5 cellular contexts compared by ENCODE assay signal in genomic region chr6:57347597-57347996, GRCh38. TPM values are rescaled to one million over a fixed set of nuclear protein-coding genes. Genes with fewer than 3 reads are reported as not detected.
DNase-seq lines count a peak whose midpoint lies in the region; ATAC-seq and TF ChIP-seq lines count a peak whose summit lies in the region.
"Not testable (repeated sequence)": the region's sequence is repeated elsewhere in the genome, so short reads cannot be mapped to it uniquely, and the experiment has no call there.

No MANE protein-coding gene starts in this region.

- not testable (repeated sequence) for H3K27me3 ChIP-seq in IMR-90 (ENCODE audit: control insufficient read depth, insufficient read depth, low read length); MM.1S (replicated peaks; ENCODE audit: insufficient read depth, low read length); RWPE2 (ENCODE audit: insufficient read depth, poor library complexity, severe bottlenecking); esophagus squamous epithelium

- H3K9ac ChIP-seq in IMR-90 (ENCODE audit: low read depth, low read length); MM.1S (ENCODE audit: low read length): not testable (repeated sequence)

- H3K23ac ChIP-seq in IMR-90 (ENCODE audit: low read depth, low read length) = not testable (repeated sequence)

- POLR2A ChIA-PET in IMR-90 (lab: Charles Lee; ENCODE audit: unreplicated experiment) = not testable (repeated sequence)

- H3K27ac ChIP-seq in IMR-90 (ENCODE audit: insufficient read depth, low read length) = peak overlapping the region; percentile 49; the same call in 1 of the 2 replicates
- peak overlapping the region; percentile 23; the same call in 1 of the 2 replicates for H3K27ac ChIP-seq in MM.1S (ENCODE audit: low read length)
- not testable (repeated sequence) for H3K27ac ChIP-seq in RWPE2 (ENCODE audit: poor library complexity, severe bottlenecking)
- H3K27ac ChIP-seq in esophagus squamous epithelium = peak overlapping the region in 3 of 4 donors; percentile 24 to 45 (median 39)

- H3K4me2 ChIP-seq in IMR-90 (ENCODE audit: low read depth, low read length); MM.1S (ENCODE audit: low read depth, low read length): not testable (repeated sequence)

- H4K91ac ChIP-seq in IMR-90 (ENCODE audit: insufficient read depth, low read depth, low read length) = not testable (repeated sequence)

- H3F3A ChIP-seq in MM.1S (ENCODE audit: insufficient read depth, low read length) = not testable (repeated sequence)

- H2AFZ ChIP-seq in IMR-90 (replicated peaks; ENCODE audit: low read length, poor library complexity); MM.1S (ENCODE audit: low read length): not testable (repeated sequence)

- CTCF ChIA-PET in IMR-90 (lab: Yijun Ruan, JAX) = not testable (repeated sequence)

- H3K4ac ChIP-seq in IMR-90 (ENCODE audit: low read depth, low read length) = not testable (repeated sequence)

- H3K18ac ChIP-seq in IMR-90 (ENCODE audit: low read depth, low read length) = not testable (repeated sequence)

- H3K9me1 ChIP-seq in IMR-90 (ENCODE audit: insufficient read depth, low read length) = not testable (repeated sequence)

- H2AK5ac ChIP-seq in IMR-90 (ENCODE audit: low read depth, low read length) = not testable (repeated sequence)

- not testable (repeated sequence) for H3K9me3 ChIP-seq in IMR-90 (ENCODE audit: control insufficient read depth, insufficient read depth, low read length); MM.1S (replicated peaks; ENCODE audit: insufficient read depth, low read length); RWPE2 (ENCODE audit: severe bottlenecking); esophagus squamous epithelium

- BruUV-seq in IMR-90 (replicated peaks; lab: Mats Ljungman, UMichigan) = not testable (repeated sequence)

- not testable (repeated sequence) for H4K20me1 ChIP-seq in IMR-90 (ENCODE audit: insufficient read depth, low read length); MM.1S (ENCODE audit: insufficient read depth, low read length)

- not testable (repeated sequence) for TF ChIP-seq RAD21 in IMR-90 (IDR thresholded peaks at IDR 0.05; ENCODE audit: low read length)

- TF ChIP-seq POLR2A in IMR-90 (IDR thresholded peaks at IDR 0.05; ENCODE audit: low read depth, low read length); esophagus squamous epithelium (IDR thresholded peaks at IDR 0.05): not testable (repeated sequence)

- ATAC-seq in IMR-90 (ENCODE audit: low read depth) = not testable (repeated sequence)
- ATAC-seq in RWPE2 (ENCODE audit: low read depth) = 0 out of 3 replicates have a peak, but pooled peaks have one; percentile 29

- not testable (repeated sequence) for TF ChIP-seq CTCF in IMR-90 (conservative IDR thresholded peaks at IDR 0.05; ENCODE audit: low read depth, low read length); MM.1S (IDR thresholded peaks at IDR 0.05; ENCODE audit: low read length); RWPE2 (IDR thresholded peaks at IDR 0.05; ENCODE audit: poor library complexity, severe bottlenecking); epithelial cell of esophagus (IDR thresholded peaks at IDR 0.05; ENCODE audit: insufficient read depth, low read depth, low read length, missing control alignments); esophagus squamous epithelium (IDR thresholded peaks at IDR 0.05)

- not testable (repeated sequence) for H3K4me1 ChIP-seq in IMR-90 (ENCODE audit: control insufficient read depth, insufficient read depth, low read length); MM.1S (ENCODE audit: low read length); RWPE2 (ENCODE audit: insufficient read depth, poor library complexity, severe bottlenecking); esophagus squamous epithelium

- not testable (repeated sequence) for H2AK9ac ChIP-seq in IMR-90 (replicated peaks; ENCODE audit: low read depth, low read length, poor library complexity)

- not testable (repeated sequence) for H4K5ac ChIP-seq in IMR-90 (ENCODE audit: low read depth, low read length)

- not testable (repeated sequence) for H2BK20ac ChIP-seq in IMR-90 (ENCODE audit: low read depth, low read length)

- H3K79me2 ChIP-seq in MM.1S (ENCODE audit: low read length) = not testable (repeated sequence)

- DNase-seq in IMR-90 = peak; percentile 15
- DNase-seq in MM.1S; RWPE2 (ENCODE audit: low spot score); esophagus squamous epithelium (lab: John Stamatoyannopoulos, UW): not testable (repeated sequence)
- DNase-seq in epithelial cell of esophagus (ENCODE audit: low read depth) = peak; percentile 64

- dilution Hi-C loops in IMR-90 (cut with HindIII; ENCODE audit: low sequenced_read_pairs, unreplicated experiment) = not testable (repeated sequence)

- H3K79me1 ChIP-seq in IMR-90 (ENCODE audit: low read depth in 1 of 2, low read length in 2 of 2) = peaks cover 5 to 11% of the 10 kb centered on the region in 2 experiments; a peak in 3 of 4 replicates

- not testable (repeated sequence) for H2BK5ac ChIP-seq in IMR-90 (ENCODE audit: low read depth, low read length, poor library complexity, severe bottlenecking)

- H2BK120ac ChIP-seq in IMR-90 (ENCODE audit: low read depth, low read length) = not testable (repeated sequence)

- H2BK15ac ChIP-seq in IMR-90 (ENCODE audit: low read depth, low read length) = not testable (repeated sequence)

- H3K36me3 ChIP-seq in IMR-90 (ENCODE audit: control insufficient read depth, insufficient read depth, low read length); MM.1S (replicated peaks; ENCODE audit: insufficient read depth, low read length); RWPE2 (ENCODE audit: low read depth); esophagus squamous epithelium: not testable (repeated sequence)

- in situ Hi-C loops in IMR-90 (cut with MboI; ENCODE audit: low sequenced_read_pairs) = not testable (repeated sequence)

- H3K56ac ChIP-seq in IMR-90 (ENCODE audit: extremely low read depth, insufficient read depth, low read length) = not testable (repeated sequence)

- not testable (repeated sequence) for H4K8ac ChIP-seq in IMR-90 (ENCODE audit: low read depth in 2 of 2, low read length in 2 of 2)

- intact Hi-C loops in IMR-90 (cut with micrococcal nuclease); esophagus squamous epithelium (cut with DNase I): not testable (repeated sequence)

- H3K9me2 ChIP-seq in MM.1S (replicated peaks; ENCODE audit: insufficient read depth, low read length) = not testable (repeated sequence)

- H3K14ac ChIP-seq in IMR-90 (replicated peaks; ENCODE audit: low read depth, low read length) = not testable (repeated sequence)

- H3K4me3 ChIP-seq in IMR-90 (ENCODE audit: insufficient read depth, low read depth, low read length); MM.1S (ENCODE audit: low read length); RWPE2 (ENCODE audit: severe bottlenecking); epithelial cell of esophagus (ENCODE audit: low read length); esophagus squamous epithelium: not testable (repeated sequence)

RNA-seq across cellular contexts. Expression of gene PRIM2, which starts 30.2 kb away (rescaled TPM):
- total RNA-seq in IMR-90 (2012; rRNA removed) (37.5 and 50.5 TPM in 2 replicates), esophagus squamous epithelium (10 to 100 TPM in 2 of 4 donors, 1 to 10 TPM in 2; 4.1 to 10.9 (median 9.8) TPM)
- 7.7 and 11.8 TPM in 2 replicates for polyA plus RNA-seq in IMR-90 (2012; rRNA removed)
- polyA plus RNA-seq in IMR-90 (2012; cell fraction: cytosol; rRNA removed) = 2.1 and 3.4 TPM in 2 replicates
- polyA plus RNA-seq in IMR-90 (2012; cell fraction: nucleus; rRNA removed; ENCODE audit: low replicate concordance) = 0.87 and 7.2 TPM in 2 replicates
